Comparison of ENCODE assay signal across 21 cellular contexts in genomic region chr7:92517626-92518025, GRCh38. TPM values are rescaled to one million over a fixed set of nuclear protein-coding genes. Genes with fewer than 3 reads are reported as not detected.
DNase-seq lines count a peak whose midpoint lies in the region; ATAC-seq and TF ChIP-seq lines count a peak whose summit lies in the region.
"Had no signal": no experiment of that assay in that cellular context is flagged by ENCODE, and none has a peak within 500 bp of the region (broad histone marks: within the 10 kb centered on the region; RNA-seq: fewer than 3 reads in every experiment).

No MANE protein-coding gene starts in this region.

- no peak overlapping the region for H3K4me2 ChIP-seq in GM23248 (ENCODE audit: unreplicated experiment)

- H3K4me3 ChIP-seq in AG10803 (ENCODE audit: low read length), result no peak overlapping the region
- H3K4me3 ChIP-seq in GM23248, result no peak overlapping the region
- H3K4me3 ChIP-seq in foreskin fibroblast (ENCODE audit: low read depth in 1 of 2, low read length in 2 of 2), result no peak overlapping the region
- H3K4me3 ChIP-seq: gastrocnemius medialis, upper lobe of right lung had no signal

- peak; percentile 9 for DNase-seq in AG10803 (ENCODE audit: low read depth)
- peak; percentile 58 for DNase-seq in GM23248
- no peak for DNase-seq in activated naive CD8-positive, alpha-beta T cell treated with anti-CD3 and anti-CD28 coated beads, Interleukin-2, amount 50 U/mL, for 24 hours
- peak; percentile 38 to 71 for DNase-seq in foreskin fibroblast
- DNase-seq in DMS 273 treated with DMSO at 0.1 percent for 48 hours (lab: John Stamatoyannopoulos, UW), result no peak
- no peak for DNase-seq in DMS53 treated with DMSO at 0.1 percent for 48 hours (lab: John Stamatoyannopoulos, UW; ENCODE audit: unreplicated experiment)
- no peak for DNase-seq in SW 1271 (lab: John Stamatoyannopoulos, UW)
- DNase-seq: activated CD8-positive, alpha-beta memory T cell treated with anti-CD3 and anti-CD28 coated beads, Interleukin-2, amount 50 U/mL, for 48 hours; activated naive CD8-positive, alpha-beta T cell treated with anti-CD3 and anti-CD28 coated beads, Interleukin-2, amount 10 ng/mL, durations not matched to agents 7 days and 5 days; cerebellar nuclear complex; gastrocnemius medialis; NCI-H1930; NCI-H524 treated with DMSO at 0.1 percent for 48 hours; stimulated activated naive CD4-positive, alpha-beta T cell treated with Interleukin-2 at 50 U/mL for 16 hours; upper lobe of right lung had no signal

- peaks cover 9% of the 10 kb centered on the region for H3K4me1 Mint-ChIP-seq in activated naive CD8-positive, alpha-beta T cell treated with anti-CD3 and anti-CD28 coated beads, Interleukin-2, amount 50 U/mL, for 24 hours
- H3K4me1 Mint-ChIP-seq: activated naive CD8-positive, alpha-beta T cell treated with anti-CD3 and anti-CD28 coated beads, Interleukin-2, amount 10 ng/mL, durations not matched to agents 7 days and 5 days had no signal

- no peaks in the 10 kb centered on the region for H3K9me3 Mint-ChIP-seq in activated naive CD8-positive, alpha-beta T cell treated with anti-CD3 and anti-CD28 coated beads, Interleukin-2, amount 50 U/mL, for 24 hours
- H3K9me3 Mint-ChIP-seq: activated naive CD8-positive, alpha-beta T cell treated with anti-CD3 and anti-CD28 coated beads, Interleukin-2, amount 10 ng/mL, durations not matched to agents 7 days and 5 days; T-helper 2 cell treated with Interferon-gamma antibody and Interleukin-4, amounts not matched to agents 5 μg/mL and 100 μg/mL, for 36 hours had no signal

- no peak for TF ChIP-seq CTCF in AG10803 (conservative IDR thresholded peaks at IDR 0.05; ENCODE audit: low read length)
- TF ChIP-seq CTCF in foreskin fibroblast (IDR thresholded peaks at IDR 0.05; ENCODE audit: low read depth, low read length), result no peak

- H3K27me3 ChIP-seq in GM23248 (replicated peaks; ENCODE audit: insufficient read depth), result no peaks in the 10 kb centered on the region
- H3K27me3 ChIP-seq: gastrocnemius medialis, neutrophil, upper lobe of right lung had no signal

- H3K9me3 ChIP-seq in GM23248 (ENCODE audit: low read depth), result no peaks in the 10 kb centered on the region
- H3K9me3 ChIP-seq: gastrocnemius medialis, neutrophil, upper lobe of right lung had no signal

- peak overlapping the region; percentile 67 for H3K27ac Mint-ChIP-seq in activated naive CD8-positive, alpha-beta T cell treated with anti-CD3 and anti-CD28 coated beads, Interleukin-2, amount 50 U/mL, for 24 hours
- H3K27ac Mint-ChIP-seq: activated naive CD8-positive, alpha-beta T cell treated with anti-CD3 and anti-CD28 coated beads, Interleukin-2, amount 10 ng/mL, durations not matched to agents 7 days and 5 days; T-helper 2 cell treated with Interferon-gamma antibody and Interleukin-4, amounts not matched to agents 5 μg/mL and 100 μg/mL, for 36 hours had no signal

- WGBS in GM23248 (ENCODE audit: low coverage in 1 of 2, low lambda C conversion rate in 2 of 2, missing lambda C conversion rate in 2 of 2), 2 experiments, result 48 to 50% methylated on average over 3 of the region's 3 CpGs

- no peaks in the 10 kb centered on the region for H3K27me3 Mint-ChIP-seq in activated naive CD8-positive, alpha-beta T cell treated with anti-CD3 and anti-CD28 coated beads, Interleukin-2, amount 50 U/mL, for 24 hours
- H3K27me3 Mint-ChIP-seq: activated naive CD8-positive, alpha-beta T cell treated with anti-CD3 and anti-CD28 coated beads, Interleukin-2, amount 10 ng/mL, durations not matched to agents 7 days and 5 days had no signal

- H3K36me3 ChIP-seq in GM23248 (ENCODE audit: low read depth), result peaks cover 14% of the 10 kb centered on the region; the same call in 1 of the 2 replicates

- no peaks in the 10 kb centered on the region for H3K9me2 ChIP-seq in GM23248 (ENCODE audit: insufficient read depth)

- no peaks in the 10 kb centered on the region for H3K4me1 ChIP-seq in GM23248 (ENCODE audit: insufficient read depth)
- H3K4me1 ChIP-seq: gastrocnemius medialis, upper lobe of right lung had no signal

- no peak overlapping the region for H3K9ac ChIP-seq in GM23248

- peaks cover 15% of the 10 kb centered on the region for H3K36me3 Mint-ChIP-seq in activated naive CD8-positive, alpha-beta T cell treated with anti-CD3 and anti-CD28 coated beads, Interleukin-2, amount 50 U/mL, for 24 hours (ENCODE audit: low read depth)

- no peaks in the 10 kb centered on the region for H3F3A ChIP-seq in GM23248 (ENCODE audit: insufficient read depth)

- H2AFZ ChIP-seq in GM23248, result no peak overlapping the region

- in situ Hi-C loops in GM23248 (cut with MboI), result no loop called here

- no peak overlapping the region for H3K4me3 Mint-ChIP-seq in activated naive CD8-positive, alpha-beta T cell treated with anti-CD3 and anti-CD28 coated beads, Interleukin-2, amount 50 U/mL, for 24 hours
- H3K4me3 Mint-ChIP-seq: activated naive CD8-positive, alpha-beta T cell treated with anti-CD3 and anti-CD28 coated beads, Interleukin-2, amount 10 ng/mL, durations not matched to agents 7 days and 5 days; T-helper 2 cell treated with Interferon-gamma antibody and Interleukin-4, amounts not matched to agents 5 μg/mL and 100 μg/mL, for 36 hours had no signal

- H4K20me1 ChIP-seq in GM23248 (ENCODE audit: insufficient read depth), result no peaks in the 10 kb centered on the region

- peak overlapping the region; percentile 23 for H3K27ac ChIP-seq in GM23248
- H3K27ac ChIP-seq: gastrocnemius medialis, neutrophil, upper lobe of right lung had no signal

- no peaks in the 10 kb centered on the region for H3K79me2 ChIP-seq in GM23248 (ENCODE audit: insufficient read depth)

- ATAC-seq in activated naive CD8-positive, alpha-beta T cell treated with anti-CD3 and anti-CD28 coated beads, Interleukin-2, amount 50 U/mL, for 24 hours, result no peak
- no peak for ATAC-seq in GM18511 (IDR thresholded peaks at IDR 0.05; ENCODE audit: unreplicated experiment)
- ATAC-seq: activated CD4-positive, CD25-positive, alpha-beta regulatory T cell treated with anti-CD3 and anti-CD28 coated beads, Interleukin-2, amount 50 U/mL, for 24 hours; gastrocnemius medialis; left lobe of liver; upper lobe of right lung had no signal

RNA-seq across cellular contexts. Expression of gene PEX1, which starts 10.7 kb away (rescaled TPM):
- total RNA-seq in GM23248 (2014; rRNA removed; shearing (Covaris generic)), result 9.6 and 12.8 TPM in 2 replicates
- polyA plus RNA-seq in GM23248 (2016; fragmentation: Nextera tagmentation; extraction: Ambion mirVana), result 6.4 and 6.5 TPM in 2 replicates

RNA-seq across cellular contexts. Expression of gene RBM48, which starts 11.0 kb away (rescaled TPM):
- total RNA-seq in GM23248 (2014; rRNA removed; shearing (Covaris generic)), result 6.2 and 12.8 TPM in 2 replicates
- polyA plus RNA-seq in GM23248 (2016; fragmentation: Nextera tagmentation; extraction: Ambion mirVana), result 12.9 and 13.4 TPM in 2 replicates

RNA-seq across cellular contexts. Expression of gene ERVW-1, which starts 39.9 kb away (rescaled TPM):
- total RNA-seq in GM23248 (2014; rRNA removed; shearing (Covaris generic)), result not detected in 2 replicates
- not detected in 2 replicates for polyA plus RNA-seq in GM23248 (2016; fragmentation: Nextera tagmentation; extraction: Ambion mirVana)
- total RNA-seq: activated naive CD8-positive, alpha-beta T cell treated with anti-CD3 and anti-CD28 coated beads, Interleukin-2, amount 10 ng/mL, durations not matched to agents 7 days and 5 days; left lobe of liver; mucosa of gallbladder; upper lobe of right lung had no signal

Comparison
In these comparisons a context has a peak if more than half of its experiments do, and no peak if none do; other contexts are left out.
1. DNase-seq: peak in AG10803 (single experiment), GM23248 (single experiment) and foreskin fibroblast (2 of 2); none in activated naive CD8-positive, alpha-beta T cell treated with anti-CD3 and anti-CD28 coated beads, Interleukin-2, amount 50 U/mL, for 24 hours (single experiment), DMS 273 treated with DMSO at 0.1 percent for 48 hours (single experiment), DMS53 treated with DMSO at 0.1 percent for 48 hours (single experiment) and SW 1271 (0 of 2).